In genomic region chr1:226548281-226549093, GRCh38 we compare ENCODE assay signal across 8 cellular contexts. TPM values are rescaled to one million over a fixed set of nuclear protein-coding genes. Genes with fewer than 3 reads are reported as not detected.
DNase-seq lines count a peak whose midpoint lies in the region; ATAC-seq and TF ChIP-seq lines count a peak whose summit lies in the region.

STUM (plus strand) TSS chr1:226548764; CDS start chr1:226548905, 141 bp downstream.

- peaks cover 9% of the 10 kb centered on the region for H3K27me3 ChIP-seq in gastroesophageal sphincter

- no peak for TF ChIP-seq EP300 in gastroesophageal sphincter (IDR thresholded peaks at IDR 0.05)

- peak; percentile 53 for DNase-seq in DMS153 (lab: John Stamatoyannopoulos, UW)
- peak; percentile 20 for DNase-seq in LoVo (ENCODE audit: low spot score)
- DNase-seq in activated CD8-positive, alpha-beta memory T cell treated with anti-CD3 and anti-CD28 coated beads, Interleukin-2, amount 50 U/mL, for 48 hours = peak; percentile 55
- DNase-seq in omental fat pad (ENCODE audit: low spot score) = no peak
- no peak for DNase-seq in HUDEP-2 (lab: John Stamatoyannopoulos, UW; ENCODE audit: unreplicated experiment in 76 of 76)

- peaks cover 0 to 50% (median 14%) of the 10 kb centered on the region in 3 donors for H3K4me1 ChIP-seq in gastroesophageal sphincter

- peak in 1 of 4 experiments; percentile 18 for TF ChIP-seq CTCF in gastroesophageal sphincter (IDR thresholded peaks at IDR 0.05)
- no peak for TF ChIP-seq CTCF in omental fat pad (IDR thresholded peaks at IDR 0.05)

- ATAC-seq in gastroesophageal sphincter (peak; percentile 48), omental fat pad (ENCODE audit: low FRiP score) (peak; percentile 61), HG02852 (IDR thresholded peaks at IDR 0.05; ENCODE audit: unreplicated experiment) (no peak), HG02623 (IDR thresholded peaks at IDR 0.05; ENCODE audit: unreplicated experiment) (no peak)

- WGBS in gastroesophageal sphincter (ENCODE audit: low coverage in 1 of 2), 2 donors = 0% methylated on average over 6 of the region's 82 CpGs; no CpG with 5 or more reads in 1 of the 2 donors

- peak within 1 kb of the TSS; percentile 41 to 74 for H3K4me3 ChIP-seq in gastroesophageal sphincter

- no peaks in the 10 kb centered on the region for H3K36me3 ChIP-seq in gastroesophageal sphincter

- H3K9me3 ChIP-seq in gastroesophageal sphincter = no peaks in the 10 kb centered on the region

- H3K27ac ChIP-seq in gastroesophageal sphincter = peak within 1 kb of the TSS in 3 of 4 donors; percentile 73 to 85 (median 84)

- TF ChIP-seq POLR2A in gastroesophageal sphincter (IDR thresholded peaks at IDR 0.05) = no peak

RNA-seq across cellular contexts. Expression of gene STUM, which starts in this region (rescaled TPM):
- total RNA-seq in gastroesophageal sphincter (1 to 10 TPM; 2.8 to 9.1 (median 4.5) TPM), omental fat pad (1 to 10 TPM; 1.9 to 2.8 (median 2.2) TPM)

Comparison
In these comparisons a context has a peak if more than half of its experiments do, and no peak if none do; other contexts are left out.
1. DNase-seq: peak in DMS153 (single experiment), LoVo (single experiment) and activated CD8-positive, alpha-beta memory T cell treated with anti-CD3 and anti-CD28 coated beads, Interleukin-2, amount 50 U/mL, for 48 hours (single experiment); none in omental fat pad (single experiment) and HUDEP-2 (0 of 76).
2. ATAC-seq: peak in gastroesophageal sphincter (single experiment) and omental fat pad (single experiment); none in HG02852 (single experiment) and HG02623 (single experiment).